1 cellular context compared by ENCODE assay signal in the genomic region with DNA sequence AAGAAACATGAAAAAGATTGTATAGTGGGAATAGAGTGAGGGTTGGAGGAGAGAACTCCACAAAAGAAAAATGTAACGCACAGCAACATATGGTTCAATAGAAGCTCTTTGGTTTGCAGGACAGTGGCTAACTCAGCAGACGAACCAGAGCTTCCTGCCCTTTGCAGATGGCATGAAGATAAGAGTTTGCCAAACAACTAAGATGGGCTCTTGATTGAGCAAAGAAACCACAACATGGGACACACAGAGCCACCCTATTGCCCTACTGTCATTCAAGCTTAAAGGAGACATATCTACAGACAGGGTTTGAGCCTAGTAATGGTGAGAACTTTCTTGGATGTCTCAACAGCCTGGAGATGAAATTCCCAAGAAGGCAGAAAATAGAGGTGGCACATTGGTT.
TF ChIP-seq lines count a peak whose summit lies in the region.

No MANE protein-coding gene starts in this region.

TF ChIP-seq in IMR-90, 13 proteins besides CTCF, POLR2A, EP300 and RAD21 (continued from another document):
- TF ChIP-seq, protein P1, sequence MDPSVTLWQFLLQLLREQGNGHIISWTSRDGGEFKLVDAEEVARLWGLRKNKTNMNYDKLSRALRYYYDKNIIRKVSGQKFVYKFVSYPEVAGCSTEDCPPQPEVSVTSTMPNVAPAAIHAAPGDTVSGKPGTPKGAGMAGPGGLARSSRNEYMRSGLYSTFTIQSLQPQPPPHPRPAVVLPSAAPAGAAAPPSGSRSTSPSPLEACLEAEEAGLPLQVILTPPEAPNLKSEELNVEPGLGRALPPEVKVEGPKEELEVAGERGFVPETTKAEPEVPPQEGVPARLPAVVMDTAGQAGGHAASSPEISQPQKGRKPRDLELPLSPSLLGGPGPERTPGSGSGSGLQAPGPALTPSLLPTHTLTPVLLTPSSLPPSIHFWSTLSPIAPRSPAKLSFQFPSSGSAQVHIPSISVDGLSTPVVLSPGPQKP (IDR thresholded peaks at IDR 0.05; ENCODE audit: borderline replicate concordance, low read depth, low read length) = no peak
